In the genomic region with DNA sequence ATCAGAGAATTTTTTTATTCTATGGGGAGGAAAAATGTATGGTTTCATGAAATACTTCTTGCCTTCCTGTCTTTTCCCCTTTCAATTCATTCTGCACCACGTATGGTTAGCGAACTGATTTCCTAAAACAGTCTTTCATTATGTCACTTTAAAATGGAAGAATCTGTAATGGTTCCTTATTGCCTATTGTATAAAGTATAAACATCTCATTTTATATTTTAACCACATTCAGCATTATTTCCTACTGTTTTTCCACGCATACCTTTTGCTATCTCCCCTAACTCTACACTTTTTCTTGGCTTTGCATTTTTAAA, we compare ENCODE assay signal across 9 cellular contexts.
DNase-seq lines count a peak whose midpoint lies in the region; ATAC-seq and TF ChIP-seq lines count a peak whose summit lies in the region.
"Had no signal": no experiment of that assay in that cellular context is flagged by ENCODE, and none has a peak within 500 bp of the region (broad histone marks: within the 10 kb centered on the region; RNA-seq: fewer than 3 reads in every experiment).

No MANE protein-coding gene starts in this region.

- H3K27me3 ChIP-seq in skeletal muscle satellite cell (ENCODE audit: control insufficient read depth, insufficient read depth, low read length) (no peaks in the 10 kb centered on the region), neural progenitor cell (no peaks in the 10 kb centered on the region)

- no peak overlapping the region for H2AFZ ChIP-seq in neural progenitor cell (replicated peaks)

- H3K27ac ChIP-seq in neural progenitor cell, result no peak overlapping the region

- H3K4me3 ChIP-seq in fibroblast of the aortic adventitia (ENCODE audit: low read depth, low read length), result peak overlapping the region; percentile 18
- H3K4me3 ChIP-seq in skeletal muscle satellite cell (ENCODE audit: low read length), result peak overlapping the region; percentile 57
- H3K4me3 ChIP-seq in neural progenitor cell, result no peak overlapping the region

- H3F3A ChIP-seq in neural progenitor cell (ENCODE audit: low read depth), result no peaks in the 10 kb centered on the region

- DNase-seq in fibroblast of the aortic adventitia (ENCODE audit: low read depth), result no peak
- no peak for DNase-seq in NCI-H748 treated with DMSO at 0.1 percent for 48 hours (lab: John Stamatoyannopoulos, UW)
- no peak for DNase-seq in SHP77 (lab: John Stamatoyannopoulos, UW)
- DNase-seq in neural progenitor cell (ENCODE audit: low spot score), result no peak
- DNase-seq: NCI-H446 treated with DMSO at 0.1 percent for 48 hours had no signal

- no peaks in the 10 kb centered on the region for H3K9me3 Mint-ChIP-seq in neural progenitor cell

- no peak overlapping the region for H3K4me3 Mint-ChIP-seq in neural progenitor cell

- peaks cover 22% of the 10 kb centered on the region for H3K4me1 Mint-ChIP-seq in neural progenitor cell

- H3K4me2 ChIP-seq in skeletal muscle satellite cell (ENCODE audit: low read length) (peak overlapping the region; percentile 76), neural progenitor cell (no peak overlapping the region)

- ATAC-seq in GM19351 (IDR thresholded peaks at IDR 0.05; ENCODE audit: unreplicated experiment) (peak; percentile 11), SK-N-SH treated with all-trans-retinoic acid at 6 μM for 48 hours (peak; percentile 50), HG03457 (IDR thresholded peaks at IDR 0.05; ENCODE audit: unreplicated experiment) (no peak)

- TF ChIP-seq CTCF in fibroblast of the aortic adventitia (IDR thresholded peaks at IDR 0.05; ENCODE audit: insufficient read depth, low read length) (no peak), neural progenitor cell (IDR thresholded peaks at IDR 0.05) (no peak)

- no peaks in the 10 kb centered on the region for H3K36me3 ChIP-seq in skeletal muscle satellite cell (ENCODE audit: insufficient read depth, low read length)
- no peaks in the 10 kb centered on the region for H3K36me3 ChIP-seq in neural progenitor cell

- H3K4me1 ChIP-seq in skeletal muscle satellite cell (ENCODE audit: control insufficient read depth, insufficient read depth, low read length) (peaks cover 8% of the 10 kb centered on the region), neural progenitor cell (peaks cover 15% of the 10 kb centered on the region)

- peaks cover 2% of the 10 kb centered on the region for H3K27me3 Mint-ChIP-seq in neural progenitor cell (ENCODE audit: insufficient read depth, low read depth)

- no peaks in the 10 kb centered on the region for H3K36me3 Mint-ChIP-seq in neural progenitor cell

- H3K9ac ChIP-seq in skeletal muscle satellite cell (ENCODE audit: low read depth, low read length) (peak overlapping the region; percentile 25), neural progenitor cell (no peak overlapping the region)

- H3K27ac Mint-ChIP-seq in neural progenitor cell, result no peak overlapping the region

- H4K20me1 ChIP-seq in neural progenitor cell (ENCODE audit: low read depth), result no peaks in the 10 kb centered on the region

- no peaks in the 10 kb centered on the region for H3K79me2 ChIP-seq in neural progenitor cell (ENCODE audit: low read depth)

- H3K9me3 ChIP-seq in skeletal muscle satellite cell (replicated peaks; ENCODE audit: low read length) (no peaks in the 10 kb centered on the region), neural progenitor cell (ENCODE audit: low read depth) (no peaks in the 10 kb centered on the region)

TF ChIP-seq in SK-N-SH treated with all-trans-retinoic acid at 6 μM for 48 hours, 23 proteins besides CTCF, POLR2A, EP300 and RAD21:
- TF ChIP-seq PPARA (CRISPR knock-in tag; IDR thresholded peaks at IDR 0.05; ENCODE audit: borderline replicate concordance) (no peak), ZC3H10 (CRISPR knock-in tag; IDR thresholded peaks at IDR 0.05) (no peak), ZNF565 (CRISPR knock-in tag; conservative IDR thresholded peaks at IDR 0.05; ENCODE audit: low read depth) (no peak), ZFP30 (CRISPR knock-in tag; IDR thresholded peaks at IDR 0.05) (no peak), ISL1 (CRISPR knock-in tag; IDR thresholded peaks at IDR 0.05) (no peak), SNAI2 (CRISPR knock-in tag; IDR thresholded peaks at IDR 0.05) (no peak)
TF ChIP-seq in SK-N-SH treated with all-trans-retinoic acid at 6 μM for 48 hours: peak in this region for 0.
